Comparison of ENCODE assay signal across 18 cellular contexts in the genomic region with DNA sequence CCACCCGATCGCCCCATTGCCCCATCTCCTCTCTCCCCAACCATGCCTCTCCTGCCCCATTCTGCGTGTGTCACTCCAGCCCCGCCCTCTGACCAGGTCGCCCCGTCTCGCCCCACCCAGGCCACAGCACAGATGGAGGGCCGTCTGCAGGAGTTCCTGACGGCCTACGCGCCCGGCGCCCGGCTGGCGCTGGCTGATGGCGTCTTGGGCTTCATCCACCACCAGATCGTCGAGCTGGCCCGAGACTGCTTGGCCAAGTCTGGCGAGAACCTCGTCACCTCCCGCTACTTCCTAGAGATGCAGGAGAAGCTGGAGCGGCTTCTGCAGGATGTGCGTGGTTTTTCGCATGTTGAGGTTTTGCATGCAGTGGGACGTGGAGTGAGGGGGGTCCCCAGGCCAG. TPM values are rescaled to one million over a fixed set of nuclear protein-coding genes. Genes with fewer than 3 reads are reported as not detected.
"Had no signal": no experiment of that assay in that cellular context is flagged by ENCODE, and none has a peak within 500 bp of the region (broad histone marks: within the 10 kb centered on the region; RNA-seq: fewer than 3 reads in every experiment).

No MANE protein-coding gene starts in this region.

- H3K4me3 ChIP-seq: body of pancreas, gastrocnemius medialis, thoracic aorta, upper lobe of right lung had no signal

- H3K9me3 Mint-ChIP-seq: activated T-cell treated with anti-CD3 and anti-CD28 coated beads, Interleukin-2, amount 50 U/mL, for 24 hours; effector memory CD8-positive, alpha-beta T cell; nephron; stimulated activated naive CD8-positive, alpha-beta T cell treated with anti-CD3 and anti-CD28 coated beads, Interleukin-15, amount 100 ng/mL, for 72 hours; T-cell had no signal

- H3K9me3 ChIP-seq: body of pancreas, gastrocnemius medialis, thoracic aorta, upper lobe of right lung had no signal

- H3K27me3 ChIP-seq: body of pancreas, gastrocnemius medialis, upper lobe of right lung had no signal

- H3K36me3 ChIP-seq: gastrocnemius medialis had no signal

- H3K27ac Mint-ChIP-seq: activated CD8-positive, alpha-beta memory T cell treated with anti-CD3 and anti-CD28 coated beads, Interleukin-2, amount 10 ng/mL, durations not matched to agents 7 days and 5 days; activated naive CD8-positive, alpha-beta T cell; activated T-cell treated with anti-CD3 and anti-CD28 coated beads, Interleukin-2, amount 50 U/mL, for 24 hours; nephron; T-cell had no signal

- H3K27ac ChIP-seq: thoracic aorta had no signal

- ATAC-seq: activated CD8-positive, alpha-beta memory T cell treated with anti-CD3 and anti-CD28 coated beads, Interleukin-2, amount 10 ng/mL, durations not matched to agents 7 days and 5 days; body of pancreas; effector memory CD8-positive, alpha-beta T cell; stimulated activated naive CD8-positive, alpha-beta T cell treated with anti-CD3 and anti-CD28 coated beads, Interleukin-15, amount 100 ng/mL, for 72 hours; T-cell; upper lobe of right lung had no signal

- H3K36me3 Mint-ChIP-seq: activated naive CD8-positive, alpha-beta T cell had no signal

- DNase-seq: activated CD4-positive, CD25-positive, alpha-beta regulatory T cell treated with anti-CD3 and anti-CD28 coated beads, Interleukin-2, amount 50 U/mL, for 72 hours; activated CD8-positive, alpha-beta memory T cell treated with anti-CD3 and anti-CD28 coated beads, Interleukin-2, amount 10 ng/mL, durations not matched to agents 7 days and 5 days; activated effector memory CD4-positive, alpha-beta T cell treated with anti-CD3 and anti-CD28 coated beads, Interleukin-2, amount 50 U/mL, for 16 hours; activated T-cell treated with anti-CD3 and anti-CD28 coated beads, Interleukin-2, amount 50 U/mL, for 24 hours; amniotic stem cell; body of pancreas; central memory CD4-positive, alpha-beta T cell; effector memory CD8-positive, alpha-beta T cell; gastrocnemius medialis; stimulated activated CD4-positive, alpha-beta T cell treated with anti-CD3 and anti-CD28 coated beads, Interleukin-1b, Interleukin-23, amount 100 ng/mL, for 48 hours; stimulated activated naive CD8-positive, alpha-beta T cell treated with anti-CD3 and anti-CD28 coated beads, Interleukin-15, amount 100 ng/mL, for 72 hours; T-cell; T1000; upper lobe of right lung had no signal

RNA-seq across cellular contexts. Expression of a gene that starts 37.1 kb away (rescaled TPM):
- total RNA-seq: SK-MEL-5 had no signal
